ENCODE assay signal across 8 cellular contexts in the genomic region with DNA sequence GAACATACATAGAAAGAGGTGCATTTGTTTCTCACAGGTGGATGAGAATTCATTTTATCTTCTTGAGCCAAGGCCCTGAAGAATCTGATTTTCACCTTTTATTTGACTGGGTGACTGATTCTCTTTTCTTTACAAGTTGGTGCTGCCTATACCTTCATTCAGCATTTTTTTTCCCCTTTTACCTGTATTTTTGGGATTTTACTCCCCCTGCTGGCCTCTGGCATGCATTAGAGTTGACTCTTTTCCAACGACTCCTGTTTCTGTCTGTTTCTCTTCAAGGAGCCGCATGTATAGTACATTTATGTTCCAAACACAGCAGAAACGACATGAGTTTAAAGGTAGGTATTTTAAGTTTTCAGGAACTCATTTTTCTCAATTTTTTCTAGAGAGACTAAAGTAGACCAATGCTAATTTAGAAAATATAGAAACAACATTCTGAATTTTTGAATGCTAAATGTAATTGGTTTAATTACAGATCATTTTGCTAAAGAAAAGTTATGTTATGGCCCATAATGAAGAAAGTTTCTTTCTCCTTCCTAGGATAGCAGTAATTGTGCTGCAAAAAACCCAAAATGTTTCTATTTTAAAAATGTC.
A peak's percentile ranks its signal among the peaks of the same experiment; 100 is the strongest.
DNase-seq lines count a peak whose midpoint lies in the region; ATAC-seq and TF ChIP-seq lines count a peak whose summit lies in the region.

No MANE protein-coding gene starts in this region.

- H3K9me3 Mint-ChIP-seq in activated CD4-positive, alpha-beta T cell treated with anti-CD3 and anti-CD28 coated beads, Interleukin-2, amount 10 ng/mL, durations not matched to agents 24 days and 14 days, result no peaks in the 10 kb centered on the region

- H3K4me1 ChIP-seq in gastroesophageal sphincter, result peaks cover 0 to 33% (median 13%) of the 10 kb centered on the region in 3 donors
- no peaks in the 10 kb centered on the region for H3K4me1 ChIP-seq in prostate gland (replicated peaks)

- ATAC-seq in HG02610 (IDR thresholded peaks at IDR 0.05; ENCODE audit: unreplicated experiment) (peak; percentile 48), gastroesophageal sphincter (no peak)

- H3K27ac ChIP-seq in gastroesophageal sphincter, result no peak overlapping the region
- H3K27ac ChIP-seq in prostate gland, result no peak overlapping the region

- H3K27me3 ChIP-seq in gastroesophageal sphincter (no peaks in the 10 kb centered on the region), prostate gland (replicated peaks; ENCODE audit: insufficient read depth) (no peaks in the 10 kb centered on the region)

- no peaks in the 10 kb centered on the region for H3K9me3 ChIP-seq in gastroesophageal sphincter
- H3K9me3 ChIP-seq in prostate gland, result no peaks in the 10 kb centered on the region

- H3K27ac Mint-ChIP-seq in activated CD4-positive, alpha-beta T cell treated with anti-CD3 and anti-CD28 coated beads, Interleukin-2, amount 10 ng/mL, durations not matched to agents 24 days and 14 days, result no peak overlapping the region

- no peak for TF ChIP-seq POLR2A in gastroesophageal sphincter (IDR thresholded peaks at IDR 0.05)
- no peak for TF ChIP-seq POLR2A in prostate gland (IDR thresholded peaks at IDR 0.05)

- no peak overlapping the region for H3K4me3 Mint-ChIP-seq in activated CD4-positive, alpha-beta T cell treated with anti-CD3 and anti-CD28 coated beads, Interleukin-2, amount 10 ng/mL, durations not matched to agents 24 days and 14 days

- DNase-seq in activated gamma-delta T cell treated with Interleukin-2 at 50 U/mL for 16 hours (peak; percentile 17), activated gamma-delta T cell (lab: John Stamatoyannopoulos, UW) (no peak), NCI-H2171 (lab: John Stamatoyannopoulos, UW) (peak; percentile 47), prostate gland (ENCODE audit: low spot score) (peak; percentile 11), occipital lobe (lab: John Stamatoyannopoulos, UW) (no peak)
- peak; percentile 71 for DNase-seq in activated CD4-positive, alpha-beta T cell treated with anti-CD3 and anti-CD28 coated beads, Interleukin-2, amount 10 ng/mL, durations not matched to agents 24 days and 14 days

- no peak for TF ChIP-seq EP300 in gastroesophageal sphincter (IDR thresholded peaks at IDR 0.05)

- WGBS in gastroesophageal sphincter (ENCODE audit: low coverage in 1 of 2), 2 donors, result 20 to 34% methylated on average over 3 of the region's 3 CpGs
- 21% methylated on average over 3 of the region's 3 CpGs for WGBS in prostate gland

- H3K36me3 Mint-ChIP-seq in activated CD4-positive, alpha-beta T cell treated with anti-CD3 and anti-CD28 coated beads, Interleukin-2, amount 10 ng/mL, durations not matched to agents 24 days and 14 days (ENCODE audit: low read depth), result no peaks in the 10 kb centered on the region

- peaks cover 10% of the 10 kb centered on the region for H3K27me3 Mint-ChIP-seq in activated CD4-positive, alpha-beta T cell treated with anti-CD3 and anti-CD28 coated beads, Interleukin-2, amount 10 ng/mL, durations not matched to agents 24 days and 14 days

- no peak overlapping the region for H3K4me3 ChIP-seq in gastroesophageal sphincter
- no peak overlapping the region for H3K4me3 ChIP-seq in prostate gland

- peak; percentile 71 to 83 (median 76) for TF ChIP-seq CTCF in gastroesophageal sphincter (IDR thresholded peaks at IDR 0.05)
- peak; percentile 20 to 74 (median 60) for TF ChIP-seq CTCF in prostate gland (IDR thresholded peaks at IDR 0.05)

- H3K36me3 ChIP-seq in gastroesophageal sphincter (no peaks in the 10 kb centered on the region), prostate gland (no peaks in the 10 kb centered on the region)

- intact Hi-C loops in activated CD4-positive, alpha-beta T cell treated with anti-CD3 and anti-CD28 coated beads, Interleukin-2, amount 10 ng/mL, durations not matched to agents 24 days and 14 days (cut with micrococcal nuclease), result loop anchor here (1.0 to 5.0 kb wide), 3 partner anchors 575 to 1453 kb away; no protein-coding TSS in a partner anchor
- intact Hi-C loops in prostate gland (cut with DNase I), result loop anchor here (10.0 kb wide), 3 partner anchors 221 to 401 kb away; a partner anchor contains a TSS

- H3K4me1 Mint-ChIP-seq in activated CD4-positive, alpha-beta T cell treated with anti-CD3 and anti-CD28 coated beads, Interleukin-2, amount 10 ng/mL, durations not matched to agents 24 days and 14 days, result no peaks in the 10 kb centered on the region

Comparison
In these comparisons a context has a peak if more than half of its experiments do, and no peak if none do; other contexts are left out.
1. DNase-seq: peak in activated gamma-delta T cell treated with Interleukin-2 at 50 U/mL for 16 hours (single experiment), NCI-H2171 (single experiment), activated CD4-positive, alpha-beta T cell treated with anti-CD3 and anti-CD28 coated beads, Interleukin-2, amount 10 ng/mL, durations not matched to agents 24 days and 14 days (single experiment) and prostate gland (single experiment); none in activated gamma-delta T cell (single experiment) and occipital lobe (single experiment).